21 cellular contexts compared by ENCODE assay signal in genomic region chr1:84206416-84206815, GRCh38.
DNase-seq lines count a peak whose midpoint lies in the region; ATAC-seq and TF ChIP-seq lines count a peak whose summit lies in the region.
"Had no signal": no experiment of that assay in that cellular context is flagged by ENCODE, and none has a peak within 500 bp of the region (broad histone marks: within the 10 kb centered on the region; RNA-seq: fewer than 3 reads in every experiment).

No MANE protein-coding gene starts in this region.

- H3K9me3 ChIP-seq in sigmoid colon, result no peaks in the 10 kb centered on the region
- H3K9me3 ChIP-seq: HAP-1, SK-N-SH had no signal

- no peak overlapping the region for H3K4me3 Mint-ChIP-seq in naive thymus-derived CD8-positive, alpha-beta T cell
- H3K4me3 Mint-ChIP-seq: IgD-negative memory B cell had no signal

- POLR2A ChIA-PET in naive thymus-derived CD8-positive, alpha-beta T cell (lab: Charles Lee), result no interaction called here

- H3K9me3 Mint-ChIP-seq in naive thymus-derived CD8-positive, alpha-beta T cell, result peaks cover 0 to 2% (median 0%) of the 10 kb centered on the region in 9 donors

- H3K36me3 Mint-ChIP-seq in naive thymus-derived CD8-positive, alpha-beta T cell, result peaks cover 15 to 73% (median 50%) of the 10 kb centered on the region in 3 donors

- intact Hi-C loops in Right ventricle myocardium superior (cut with DNase I), result no loop called here
- intact Hi-C loops in sigmoid colon (cut with DNase I), result no loop called here

- TF ChIP-seq CTCF in epithelial cell of esophagus (IDR thresholded peaks at IDR 0.05; ENCODE audit: insufficient read depth, low read depth, low read length, missing control alignments), result no peak
- TF ChIP-seq CTCF in omental fat pad (IDR thresholded peaks at IDR 0.05), result no peak
- TF ChIP-seq CTCF in sigmoid colon (IDR thresholded peaks at IDR 0.05), result no peak

- peaks cover 7 to 39% (median 20%) of the 10 kb centered on the region in 4 donors for H3K4me1 Mint-ChIP-seq in naive thymus-derived CD8-positive, alpha-beta T cell

- H3K27ac Mint-ChIP-seq in naive thymus-derived CD8-positive, alpha-beta T cell, result peak overlapping the region in 6 of 10 donors; percentile 0 to 50 (median 20)
- H3K27ac Mint-ChIP-seq: IgD-negative memory B cell had no signal

- no peak for ATAC-seq in naive thymus-derived CD8-positive, alpha-beta T cell
- ATAC-seq in omental fat pad (ENCODE audit: low FRiP score) (no peak), Right ventricle myocardium superior (ENCODE audit: poor library complexity) (no peak)

- H3K27me3 ChIP-seq in sigmoid colon, result no peaks in the 10 kb centered on the region

- TF ChIP-seq EP300 in sigmoid colon (IDR thresholded peaks at IDR 0.05), result no peak

- H3K4me1 ChIP-seq in sigmoid colon, result no peaks in the 10 kb centered on the region

- peak; percentile 44 for DNase-seq in NCI-H2171 treated with DMSO at 0.1 percent for 48 hours (lab: John Stamatoyannopoulos, UW)
- no peak for DNase-seq in NCI-H2171 (lab: John Stamatoyannopoulos, UW)
- peak; percentile 43 for DNase-seq in NCI-H1105 treated with DMSO at 0.1 percent for 48 hours (lab: John Stamatoyannopoulos, UW)
- DNase-seq in epithelial cell of esophagus (ENCODE audit: low read depth), result peak; percentile 28
- no peak for DNase-seq in naive thymus-derived CD8-positive, alpha-beta T cell
- DNase-seq in omental fat pad (ENCODE audit: low spot score), result no peak
- DNase-seq in Right ventricle myocardium superior, result no peak
- no peak for DNase-seq in sigmoid colon
- DNase-seq: 8988T, AML-193, C1 segment of cervical spinal cord, DMS79, NCI-H1694, NCI-H2081, NCI-H748 treated with DMSO at 0.1 percent for 48 hours, PC-9, RPMI8226, SHP77 treated with DMSO at 0.1 percent for 48 hours, SK-N-SH had no signal

- H3K4me3 ChIP-seq in epithelial cell of esophagus (ENCODE audit: low read length) (no peak overlapping the region), sigmoid colon (no peak overlapping the region)
- H3K4me3 ChIP-seq: HAP-1, PC-9 had no signal

- H3K27me3 Mint-ChIP-seq in naive thymus-derived CD8-positive, alpha-beta T cell, result no peaks in the 10 kb centered on the region
- H3K27me3 Mint-ChIP-seq: IgD-negative memory B cell had no signal

- peaks cover 0 to 25% (median 4%) of the 10 kb centered on the region in 4 donors for H3K36me3 ChIP-seq in sigmoid colon
- H3K36me3 ChIP-seq: HAP-1 had no signal

- 97 to 100% methylated on average over 1 of the region's 1 CpG for WGBS in sigmoid colon, 2 donors

- no peak overlapping the region for H3K27ac ChIP-seq in sigmoid colon
- H3K27ac ChIP-seq: PC-9 had no signal

- no peak for TF ChIP-seq POLR2A in sigmoid colon (IDR thresholded peaks at IDR 0.05)

Comparison
In these comparisons a context has a peak if more than half of its experiments do, and no peak if none do; other contexts are left out.
1. DNase-seq: peak in NCI-H2171 treated with DMSO at 0.1 percent for 48 hours (single experiment), NCI-H1105 treated with DMSO at 0.1 percent for 48 hours (single experiment) and epithelial cell of esophagus (single experiment); none in NCI-H2171 (single experiment), naive thymus-derived CD8-positive, alpha-beta T cell (0 of 10), omental fat pad (single experiment), Right ventricle myocardium superior (single experiment) and sigmoid colon (single experiment).